In genomic region chr4:23085249-23085568, GRCh38 we compare ENCODE assay signal across 32 cellular contexts.
"Had no signal": no experiment of that assay in that cellular context is flagged by ENCODE, and none has a peak within 500 bp of the region (broad histone marks: within the 10 kb centered on the region; RNA-seq: fewer than 3 reads in every experiment).

No MANE protein-coding gene starts in this region.

- DNase-seq: activated B cell treated with CpG ODN at 0.5 μM for 24 hours; activated CD4-positive, alpha-beta memory T cell treated with anti-CD3 and anti-CD28 coated beads for 36 hours; activated CD4-positive, alpha-beta memory T cell treated with anti-CD3 and anti-CD28 coated beads, Interleukin-2, amount 10 ng/mL, durations not matched to agents 7 days and 5 days; activated CD4-positive, alpha-beta T cell treated with anti-CD3 and anti-CD28 coated beads for 1 hour; activated CD4-positive, alpha-beta T cell treated with anti-CD3 and anti-CD28 coated beads for 36 hours; activated CD4-positive, alpha-beta T cell treated with anti-CD3 and anti-CD28 coated beads for 4 hours; activated CD4-positive, alpha-beta T cell treated with anti-CD3 and anti-CD28 coated beads for 48 hours; activated CD4-positive, alpha-beta T cell treated with anti-CD3 and anti-CD28 coated beads, Interleukin-2, amount 10 ng/mL, durations not matched to agents 24 days and 14 days; activated CD4-positive, alpha-beta T cell treated with anti-CD3 and anti-CD28 coated beads, Interleukin-2, amount 10 ng/mL, durations not matched to agents 7 days and 5 days; activated CD4-positive, alpha-beta T cell treated with anti-CD3 and anti-CD28 coated beads, Interleukin-2, amount 50 U/mL, for 1 hour; activated CD4-positive, alpha-beta T cell treated with anti-CD3 and anti-CD28 coated beads, Interleukin-2, amount 50 U/mL, for 4 hours; activated CD4-positive, alpha-beta T cell treated with anti-CD3 and anti-CD28 coated beads, Interleukin-2, amount 50 U/mL, for 48 hours; activated CD4-positive, CD25-positive, alpha-beta regulatory T cell; activated CD4-positive, CD25-positive, alpha-beta regulatory T cell treated with anti-CD3 and anti-CD28 coated beads, Interleukin-2, amount 50 U/mL, for 72 hours; activated CD8-positive, alpha-beta memory T cell treated with anti-CD3 and anti-CD28 coated beads for 24 hours; activated CD8-positive, alpha-beta memory T cell treated with anti-CD3 and anti-CD28 coated beads, Interleukin-2, amount 10 ng/mL, durations not matched to agents 7 days and 5 days; activated CD8-positive, alpha-beta memory T cell treated with anti-CD3 and anti-CD28 coated beads, Interleukin-2, amount 50 U/mL, for 4 hours; activated CD8-positive, alpha-beta memory T cell treated with anti-CD3 and anti-CD28 coated beads, Interleukin-2, amount 50 U/mL, for 48 hours; activated CD8-positive, alpha-beta T cell treated with anti-CD3 and anti-CD28 coated beads for 36 hours; activated CD8-positive, alpha-beta T cell treated with anti-CD3 and anti-CD28 coated beads, Interleukin-2, amount 10 ng/mL, durations not matched to agents 7 days and 5 days; activated T-cell treated with anti-CD3 and anti-CD28 coated beads for 4 hours; T-cell; T-helper 1 cell; T-helper 17 cell; T-helper 2 cell; T-helper 9 cell; T1000; WERI-Rb-1 had no signal

- H3K4me3 Mint-ChIP-seq: activated B cell treated with CpG ODN at 0.5 μM for 24 hours; activated CD4-positive, alpha-beta memory T cell treated with anti-CD3 and anti-CD28 coated beads for 36 hours; activated CD4-positive, alpha-beta memory T cell treated with anti-CD3 and anti-CD28 coated beads, Interleukin-2, amount 10 ng/mL, durations not matched to agents 7 days and 5 days; activated CD4-positive, alpha-beta T cell treated with anti-CD3 and anti-CD28 coated beads for 36 hours; activated CD4-positive, alpha-beta T cell treated with anti-CD3 and anti-CD28 coated beads, Interleukin-2, amount 10 ng/mL, durations not matched to agents 24 days and 14 days; activated CD4-positive, alpha-beta T cell treated with anti-CD3 and anti-CD28 coated beads, Interleukin-2, amount 10 ng/mL, durations not matched to agents 7 days and 5 days; activated CD8-positive, alpha-beta memory T cell treated with anti-CD3 and anti-CD28 coated beads, Interleukin-2, amount 10 ng/mL, durations not matched to agents 7 days and 5 days; activated CD8-positive, alpha-beta T cell treated with anti-CD3 and anti-CD28 coated beads for 36 hours; activated CD8-positive, alpha-beta T cell treated with anti-CD3 and anti-CD28 coated beads, Interleukin-2, amount 10 ng/mL, durations not matched to agents 7 days and 5 days; T-cell; T-helper 1 cell treated with Interleukin-12 subunit alpha and Interleukin-12 subunit beta and Interleukin-4 antibody, amounts not matched to agents 30 μg/mL and 1 μg/mL, for 36 hours; T-helper 17 cell; T-helper 2 cell treated with Interferon-gamma antibody and Interleukin-4, amounts not matched to agents 5 μg/mL and 100 μg/mL, for 36 hours had no signal

- FAIRE-seq: TTC549 had no signal

- H3K27ac Mint-ChIP-seq: activated B cell treated with CpG ODN at 0.5 μM for 24 hours; activated CD4-positive, alpha-beta memory T cell treated with anti-CD3 and anti-CD28 coated beads for 36 hours; activated CD4-positive, alpha-beta memory T cell treated with anti-CD3 and anti-CD28 coated beads, Interleukin-2, amount 10 ng/mL, durations not matched to agents 7 days and 5 days; activated CD4-positive, alpha-beta T cell treated with anti-CD3 and anti-CD28 coated beads for 36 hours; activated CD4-positive, alpha-beta T cell treated with anti-CD3 and anti-CD28 coated beads, Interleukin-2, amount 10 ng/mL, durations not matched to agents 24 days and 14 days; activated CD4-positive, alpha-beta T cell treated with anti-CD3 and anti-CD28 coated beads, Interleukin-2, amount 10 ng/mL, durations not matched to agents 7 days and 5 days; activated CD8-positive, alpha-beta memory T cell treated with anti-CD3 and anti-CD28 coated beads, Interleukin-2, amount 10 ng/mL, durations not matched to agents 7 days and 5 days; activated CD8-positive, alpha-beta T cell treated with anti-CD3 and anti-CD28 coated beads for 36 hours; activated CD8-positive, alpha-beta T cell treated with anti-CD3 and anti-CD28 coated beads, Interleukin-2, amount 10 ng/mL, durations not matched to agents 7 days and 5 days; T-cell; T-helper 1 cell treated with Interleukin-12 subunit alpha and Interleukin-12 subunit beta and Interleukin-4 antibody, amounts not matched to agents 30 μg/mL and 1 μg/mL, for 36 hours; T-helper 17 cell; T-helper 2 cell treated with Interferon-gamma antibody and Interleukin-4, amounts not matched to agents 5 μg/mL and 100 μg/mL, for 36 hours had no signal

- H3K36me3 Mint-ChIP-seq: activated CD4-positive, alpha-beta memory T cell treated with anti-CD3 and anti-CD28 coated beads for 36 hours; activated CD8-positive, alpha-beta memory T cell treated with anti-CD3 and anti-CD28 coated beads, Interleukin-2, amount 10 ng/mL, durations not matched to agents 7 days and 5 days; T-cell had no signal

- H3K27me3 Mint-ChIP-seq: activated B cell treated with CpG ODN at 0.5 μM for 24 hours; activated CD4-positive, alpha-beta memory T cell treated with anti-CD3 and anti-CD28 coated beads for 36 hours; activated CD4-positive, alpha-beta memory T cell treated with anti-CD3 and anti-CD28 coated beads, Interleukin-2, amount 10 ng/mL, durations not matched to agents 7 days and 5 days; activated CD4-positive, alpha-beta T cell treated with anti-CD3 and anti-CD28 coated beads for 36 hours; activated CD4-positive, alpha-beta T cell treated with anti-CD3 and anti-CD28 coated beads, Interleukin-2, amount 10 ng/mL, durations not matched to agents 24 days and 14 days; activated CD4-positive, alpha-beta T cell treated with anti-CD3 and anti-CD28 coated beads, Interleukin-2, amount 10 ng/mL, durations not matched to agents 7 days and 5 days; activated CD8-positive, alpha-beta memory T cell treated with anti-CD3 and anti-CD28 coated beads, Interleukin-2, amount 10 ng/mL, durations not matched to agents 7 days and 5 days; activated CD8-positive, alpha-beta T cell treated with anti-CD3 and anti-CD28 coated beads for 36 hours; T-cell; T-helper 17 cell had no signal

- ATAC-seq: activated CD4-positive, alpha-beta T cell treated with anti-CD3 and anti-CD28 coated beads for 36 hours; activated CD4-positive, CD25-positive, alpha-beta regulatory T cell treated with anti-CD3 and anti-CD28 coated beads, Interleukin-2, amount 50 U/mL, for 24 hours; activated CD8-positive, alpha-beta memory T cell treated with anti-CD3 and anti-CD28 coated beads, Interleukin-2, amount 10 ng/mL, durations not matched to agents 7 days and 5 days; activated CD8-positive, alpha-beta T cell treated with anti-CD3 and anti-CD28 coated beads for 36 hours; activated CD8-positive, alpha-beta T cell treated with anti-CD3 and anti-CD28 coated beads, Interleukin-2, amount 10 ng/mL, durations not matched to agents 7 days and 5 days; T-cell; T-helper 17 cell had no signal

- H3K4me1 Mint-ChIP-seq: activated B cell treated with CpG ODN at 0.5 μM for 24 hours; activated CD4-positive, alpha-beta memory T cell treated with anti-CD3 and anti-CD28 coated beads, Interleukin-2, amount 10 ng/mL, durations not matched to agents 7 days and 5 days; activated CD4-positive, alpha-beta T cell treated with anti-CD3 and anti-CD28 coated beads for 36 hours; activated CD4-positive, alpha-beta T cell treated with anti-CD3 and anti-CD28 coated beads, Interleukin-2, amount 10 ng/mL, durations not matched to agents 24 days and 14 days; activated CD4-positive, alpha-beta T cell treated with anti-CD3 and anti-CD28 coated beads, Interleukin-2, amount 10 ng/mL, durations not matched to agents 7 days and 5 days; activated CD8-positive, alpha-beta memory T cell treated with anti-CD3 and anti-CD28 coated beads, Interleukin-2, amount 10 ng/mL, durations not matched to agents 7 days and 5 days; T-cell; T-helper 17 cell had no signal
